Comparison of ENCODE assay signal across 1 cellular context in the genomic region with DNA sequence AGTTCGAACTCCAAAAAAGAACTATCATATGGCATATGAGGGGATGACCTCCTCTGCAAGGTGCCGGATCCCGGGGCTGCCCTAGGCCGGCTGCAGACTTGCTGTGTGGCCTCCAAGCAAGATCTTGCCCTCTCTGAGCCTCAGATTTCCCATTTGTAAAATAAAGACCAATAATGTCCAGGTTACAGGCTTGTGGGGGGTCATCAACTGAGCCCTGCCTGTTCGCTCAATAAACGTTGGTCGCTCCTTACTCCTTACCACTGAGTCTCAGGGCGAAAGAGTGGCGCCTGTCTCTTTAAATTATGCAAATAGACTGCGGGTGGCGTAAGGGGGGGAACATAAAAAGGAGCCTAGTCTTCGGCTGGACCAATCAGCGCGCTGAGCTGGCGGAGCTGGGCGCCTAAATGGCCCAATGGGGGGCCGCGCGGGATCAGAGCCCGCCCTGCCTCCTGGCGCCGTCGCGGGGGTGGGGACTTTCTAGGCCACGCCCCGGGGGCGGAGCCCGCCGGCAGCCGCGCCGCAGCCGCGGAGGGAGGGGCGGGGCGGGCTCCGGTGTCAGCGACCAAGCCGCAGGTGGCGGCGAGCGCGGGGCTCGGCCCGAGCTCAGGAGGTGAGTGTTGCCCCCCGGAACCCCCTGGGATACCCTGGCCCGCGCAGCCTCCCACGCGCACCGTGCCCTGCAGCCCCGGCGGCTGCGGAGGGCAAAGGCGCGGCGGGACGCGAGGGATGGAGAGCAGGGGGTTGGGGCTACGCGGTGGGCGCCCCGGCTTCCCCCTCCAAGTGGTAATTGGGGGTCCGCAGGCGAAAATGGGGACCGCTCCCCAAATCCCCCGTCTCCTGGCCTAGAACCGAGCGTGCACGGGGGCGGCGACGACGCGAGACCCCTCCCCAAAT.
TF ChIP-seq lines count a peak whose summit lies in the region.

No MANE protein-coding gene starts in this region.

TF ChIP-seq in endothelial cell of umbilical vein, 7 proteins besides CTCF, POLR2A, EP300 and RAD21:
- TF ChIP-seq POLR2AphosphoS5 (IDR thresholded peaks at IDR 0.05; ENCODE audit: insufficient read depth, low read depth, low read length) (no peak), EZH2 (IDR thresholded peaks at IDR 0.05; ENCODE audit: borderline replicate concordance, low read depth, low read length, severe bottlenecking) (no peak), MYC (IDR thresholded peaks at IDR 0.05; ENCODE audit: low read depth, low read length) (no peak), FOS (IDR thresholded peaks at IDR 0.05; ENCODE audit: borderline replicate concordance, insufficient read depth, low read length) (no peak), JUN (IDR thresholded peaks at IDR 0.05; ENCODE audit: borderline replicate concordance, insufficient read depth, insufficient read length, low read depth) (no peak), GATA2 (IDR thresholded peaks at IDR 0.05; ENCODE audit: insufficient read depth, insufficient read length, low read depth, low read length) (no peak)
- TF ChIP-seq, protein P1, sequence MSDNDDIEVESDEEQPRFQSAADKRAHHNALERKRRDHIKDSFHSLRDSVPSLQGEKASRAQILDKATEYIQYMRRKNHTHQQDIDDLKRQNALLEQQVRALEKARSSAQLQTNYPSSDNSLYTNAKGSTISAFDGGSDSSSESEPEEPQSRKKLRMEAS (IDR thresholded peaks at IDR 0.05; ENCODE audit: insufficient read depth, insufficient read length), result no peak
